ENCODE assay signal across 19 cellular contexts in the genomic region with DNA sequence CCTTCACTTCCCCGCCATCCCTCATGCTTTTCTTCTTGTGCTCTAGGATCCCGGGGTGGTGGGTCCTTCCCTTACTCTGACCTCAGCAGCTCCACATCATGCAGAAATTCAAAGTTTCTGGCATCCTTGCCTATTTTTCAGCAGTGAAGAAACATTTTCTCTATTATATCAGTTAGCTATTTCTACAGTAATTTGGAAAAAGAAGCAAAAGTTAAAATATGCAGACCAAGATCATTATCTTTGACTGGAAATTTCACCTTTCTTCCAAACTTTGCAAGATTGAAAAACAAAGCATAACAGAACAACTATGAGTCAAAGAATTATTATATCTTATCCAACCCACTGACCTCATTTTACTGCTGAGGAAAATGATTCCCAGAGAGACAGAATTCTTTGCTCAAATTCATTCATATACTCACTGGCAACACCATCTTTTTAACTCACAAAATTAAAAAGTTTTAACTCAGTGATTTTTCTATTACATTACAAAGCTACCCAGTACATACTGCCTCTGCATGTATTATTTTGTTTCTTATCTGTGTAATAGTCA. TPM values are rescaled to one million over a fixed set of nuclear protein-coding genes. Genes with fewer than 3 reads are reported as not detected.
"Had no signal": no experiment of that assay in that cellular context is flagged by ENCODE, and none has a peak within 500 bp of the region (broad histone marks: within the 10 kb centered on the region; RNA-seq: fewer than 3 reads in every experiment).

No MANE protein-coding gene starts in this region.

- H3K4me3 ChIP-seq: dorsolateral prefrontal cortex, gastroesophageal sphincter, heart left ventricle, suprapubic skin had no signal

- H3K27ac ChIP-seq: dorsolateral prefrontal cortex, heart left ventricle, suprapubic skin had no signal

- H3K9me3 Mint-ChIP-seq: activated CD4-positive, alpha-beta memory T cell treated with anti-CD3 and anti-CD28 coated beads for 36 hours; memory B cell; stimulated activated naive CD8-positive, alpha-beta T cell treated with anti-CD3 and anti-CD28 coated beads, Interleukin-15, amount 100 ng/mL, for 72 hours; T-helper 2 cell treated with Interferon-gamma antibody and Interleukin-4, amounts not matched to agents 5 μg/mL and 100 μg/mL, for 36 hours had no signal

- H3K4me3 Mint-ChIP-seq: activated CD4-positive, alpha-beta memory T cell treated with anti-CD3 and anti-CD28 coated beads for 36 hours; activated naive CD8-positive, alpha-beta T cell; memory B cell; neural crest cell; stimulated activated naive CD8-positive, alpha-beta T cell treated with anti-CD3 and anti-CD28 coated beads, Interleukin-15, amount 100 ng/mL, for 72 hours; T-helper 2 cell treated with Interferon-gamma antibody and Interleukin-4, amounts not matched to agents 5 μg/mL and 100 μg/mL, for 36 hours; type B pancreatic cell; WTC11 had no signal

- H3K36me3 Mint-ChIP-seq: activated CD4-positive, alpha-beta memory T cell treated with anti-CD3 and anti-CD28 coated beads for 36 hours; activated naive CD8-positive, alpha-beta T cell; memory B cell had no signal

- H3K27me3 ChIP-seq: dorsolateral prefrontal cortex, gastroesophageal sphincter, heart left ventricle, suprapubic skin had no signal

- DNase-seq: activated CD4-positive, alpha-beta memory T cell treated with anti-CD3 and anti-CD28 coated beads for 36 hours; activated CD4-positive, alpha-beta T cell treated with anti-CD3 and anti-CD28 coated beads for 4 hours; dorsolateral prefrontal cortex; heart left ventricle; kidney glomerular epithelial cell; small intestine; stimulated activated CD4-positive, alpha-beta T cell treated with anti-CD3 and anti-CD28 coated beads, Interleukin-15, amount 100 ng/mL, for 24 hours; stimulated activated CD4-positive, alpha-beta T cell treated with anti-CD3 and anti-CD28 coated beads, Interleukin-4, amount 100 ng/mL, for 1 hour; stimulated activated naive CD8-positive, alpha-beta T cell treated with anti-CD3 and anti-CD28 coated beads, Interleukin-15, amount 100 ng/mL, for 72 hours had no signal

- H3K27me3 Mint-ChIP-seq: progenitor cell of endocrine pancreas, type B pancreatic cell had no signal

- H3K9me3 ChIP-seq: gastroesophageal sphincter, suprapubic skin had no signal

- ATAC-seq: WTC11 had no signal

- H3K4me1 Mint-ChIP-seq: memory B cell, neural crest cell had no signal

- H3K27ac Mint-ChIP-seq: activated CD4-positive, alpha-beta memory T cell treated with anti-CD3 and anti-CD28 coated beads for 36 hours; activated naive CD8-positive, alpha-beta T cell; memory B cell; progenitor cell of endocrine pancreas; stimulated activated naive CD8-positive, alpha-beta T cell treated with anti-CD3 and anti-CD28 coated beads, Interleukin-15, amount 100 ng/mL, for 72 hours; T-helper 2 cell treated with Interferon-gamma antibody and Interleukin-4, amounts not matched to agents 5 μg/mL and 100 μg/mL, for 36 hours; type B pancreatic cell; WTC11 had no signal

- FAIRE-seq: small intestine, TTC549 had no signal

- H3K36me3 ChIP-seq: gastroesophageal sphincter, heart left ventricle, suprapubic skin had no signal

RNA-seq across cellular contexts. Expression of a gene that starts 40.5 kb away (rescaled TPM):
- total RNA-seq: activated CD4-positive, alpha-beta memory T cell treated with anti-CD3 and anti-CD28 coated beads for 36 hours had no signal
